17 cellular contexts compared by ENCODE assay signal in genomic region chrX:67787196-67787595, GRCh38.
"Had no signal": no experiment of that assay in that cellular context is flagged by ENCODE, and none has a peak within 500 bp of the region (broad histone marks: within the 10 kb centered on the region; RNA-seq: fewer than 3 reads in every experiment).

No MANE protein-coding gene starts in this region.

- H3K27me3 ChIP-seq: cardiac muscle cell, esophagus muscularis mucosa, gastrocnemius medialis, sigmoid colon, spleen, upper lobe of right lung had no signal

- H3K27ac ChIP-seq: cardiac muscle cell, esophagus muscularis mucosa, gastrocnemius medialis, sigmoid colon, spleen, upper lobe of right lung had no signal

- H3K4me3 ChIP-seq: cardiac muscle cell, esophagus muscularis mucosa, gastrocnemius medialis, lung, sigmoid colon, spleen, upper lobe of right lung had no signal

- DNase-seq: activated B cell treated with CpG ODN at 0.5 μM for 24 hours; activated CD4-positive, alpha-beta memory T cell treated with anti-CD3 and anti-CD28 coated beads for 36 hours; activated CD4-positive, alpha-beta T cell treated with anti-CD3 and anti-CD28 coated beads for 4 hours; activated naive CD8-positive, alpha-beta T cell treated with anti-CD3 and anti-CD28 coated beads for 36 hours; activated T-cell treated with anti-CD3 and anti-CD28 coated beads for 4 hours; amygdala; effector CD8-positive, alpha-beta T cell; gastrocnemius medialis; head of caudate nucleus; kidney; sigmoid colon; spleen; stimulated activated CD4-positive, alpha-beta T cell treated with anti-CD3 and anti-CD28 coated beads, Interleukin-4, amount 100 ng/mL, for 4 hours; upper lobe of right lung had no signal

- H3K4me1 ChIP-seq: esophagus muscularis mucosa, sigmoid colon, spleen, upper lobe of right lung had no signal

- H3K36me3 ChIP-seq: cardiac muscle cell, esophagus muscularis mucosa, gastrocnemius medialis, sigmoid colon, spleen, upper lobe of right lung had no signal

- H3K9me3 ChIP-seq: esophagus muscularis mucosa, gastrocnemius medialis, sigmoid colon, spleen, upper lobe of right lung had no signal

- FAIRE-seq: kidney had no signal
